Comparison of ENCODE assay signal across 8 cellular contexts in the genomic region with DNA sequence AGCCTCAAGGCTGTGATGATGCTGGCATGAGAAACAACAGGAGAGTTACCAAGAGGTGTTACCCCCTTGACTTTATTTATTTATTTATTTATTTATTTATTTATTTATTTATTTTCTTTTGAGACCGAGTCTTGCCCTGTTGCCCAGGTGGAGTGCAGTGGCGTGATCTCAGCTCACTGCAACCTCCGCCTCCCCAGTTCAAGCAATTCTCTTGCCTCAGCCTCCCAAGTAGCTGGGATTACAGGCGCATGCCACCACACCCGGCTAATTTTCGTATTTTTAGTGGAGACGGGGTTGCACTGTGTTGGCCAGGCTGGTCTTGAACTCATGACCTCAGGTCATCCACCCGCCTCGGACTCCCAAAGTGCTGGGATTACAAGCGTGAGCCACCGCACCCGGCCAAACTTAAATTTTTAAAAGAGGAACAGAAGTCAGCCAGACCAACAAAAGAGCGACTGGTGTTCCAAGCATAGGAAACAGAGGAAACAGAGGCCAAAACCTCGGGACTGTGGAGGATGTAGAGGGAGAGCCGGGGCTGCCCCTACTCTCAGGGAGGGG. TPM values are rescaled to one million over a fixed set of nuclear protein-coding genes. Genes with fewer than 3 reads are reported as not detected.
A peak's percentile ranks its signal among the peaks of the same experiment; 100 is the strongest.
DNase-seq lines count a peak whose midpoint lies in the region; ATAC-seq and TF ChIP-seq lines count a peak whose summit lies in the region.
"Not testable (repeated sequence)": the region's sequence is repeated elsewhere in the genome, so short reads cannot be mapped to it uniquely, and the experiment has no call there.

No MANE protein-coding gene starts in this region.

- TF ChIP-seq CTCF in BE2C (IDR thresholded peaks at IDR 0.05; ENCODE audit: low read depth, low read length); HEK293 (tag by site-specific recombination; IDR thresholded peaks at IDR 0.05); RWPE1 (conservative IDR thresholded peaks at IDR 0.05; ENCODE audit: low read depth): not testable (repeated sequence)

- H3K4me1 Mint-ChIP-seq in activated T-helper 2 cell treated with anti-CD3 and anti-CD28 coated beads, Interferon-gamma antibody, Interleukin-2, Interleukin-4, amounts not matched to agents 10 μg/mL and 5 μg/mL and 100 μg/mL, durations not matched to agents 14 hours and 24 hours and 36 hours (ENCODE audit: low read depth) = peaks cover 18% of the 10 kb centered on the region
- H3K4me1 Mint-ChIP-seq in natural killer cell treated with Interleukin-12 subunit alpha and Interleukin-12 subunit beta and Interleukin-15 and Interleukin-18, amount 100 ng/mL, for 72 hours (ENCODE audit: low read depth in 2 of 2) = peaks cover 14 to 19% of the 10 kb centered on the region in 2 donors
- H3K4me1 Mint-ChIP-seq in stimulated activated naive B cell treated with anti-CD40 and anti-IgM and Interleukin-4, amounts not matched to agents 10 μg/mL and 1 μg/mL and 100 μg/mL, for 72 hours = peaks cover 12 to 19% of the 10 kb centered on the region in 2 donors

- intact Hi-C loops in activated T-helper 2 cell treated with anti-CD3 and anti-CD28 coated beads, Interferon-gamma antibody, Interleukin-2, Interleukin-4, amounts not matched to agents 10 μg/mL and 5 μg/mL and 100 μg/mL, durations not matched to agents 14 hours and 24 hours and 36 hours (cut with micrococcal nuclease) = loop anchor here (10.0 kb wide), 2 partner anchors 124 to 364 kb away; no protein-coding TSS in a partner anchor

- H3K9me3 Mint-ChIP-seq in activated T-helper 2 cell treated with anti-CD3 and anti-CD28 coated beads, Interferon-gamma antibody, Interleukin-2, Interleukin-4, amounts not matched to agents 10 μg/mL and 5 μg/mL and 100 μg/mL, durations not matched to agents 14 hours and 24 hours and 36 hours; natural killer cell treated with Interleukin-12 subunit alpha and Interleukin-12 subunit beta and Interleukin-15 and Interleukin-18, amount 100 ng/mL, for 72 hours; stimulated activated naive B cell treated with anti-CD40 and anti-IgM and Interleukin-4, amounts not matched to agents 10 μg/mL and 1 μg/mL and 100 μg/mL, for 72 hours: not testable (repeated sequence)

- not testable (repeated sequence) for H3K9me3 ChIP-seq in BE2C; HEK293 (ENCODE audit: control insufficient read depth, insufficient read depth, low read depth, low read length); effector memory CD4-positive, alpha-beta T cell (ENCODE audit: control insufficient read depth, low read length); iPS-15b (ENCODE audit: control insufficient read depth, insufficient read depth, low read length)

- H3K36me3 Mint-ChIP-seq in activated T-helper 2 cell treated with anti-CD3 and anti-CD28 coated beads, Interferon-gamma antibody, Interleukin-2, Interleukin-4, amounts not matched to agents 10 μg/mL and 5 μg/mL and 100 μg/mL, durations not matched to agents 14 hours and 24 hours and 36 hours (ENCODE audit: low read depth) = peaks cover 17% of the 10 kb centered on the region
- not testable (repeated sequence) for H3K36me3 Mint-ChIP-seq in natural killer cell treated with Interleukin-12 subunit alpha and Interleukin-12 subunit beta and Interleukin-15 and Interleukin-18, amount 100 ng/mL, for 72 hours
- peaks cover 9 to 15% of the 10 kb centered on the region in 2 donors for H3K36me3 Mint-ChIP-seq in stimulated activated naive B cell treated with anti-CD40 and anti-IgM and Interleukin-4, amounts not matched to agents 10 μg/mL and 1 μg/mL and 100 μg/mL, for 72 hours

- H3K4me3 ChIP-seq in BE2C (ENCODE audit: low read depth, low read length) = peak overlapping the region; percentile 76
- H3K4me3 ChIP-seq in HEK293 (ENCODE audit: low read depth, low read length) = peak overlapping the region; percentile 70
- peak overlapping the region; percentile 45 for H3K4me3 ChIP-seq in effector memory CD4-positive, alpha-beta T cell (ENCODE audit: insufficient read depth, low read depth, low read length, poor library complexity, severe bottlenecking)
- H3K4me3 ChIP-seq in iPS-15b (ENCODE audit: low read depth, low read length) = peak overlapping the region; percentile 47

- peak overlapping the region; percentile 88 for H3K4me3 Mint-ChIP-seq in activated T-helper 2 cell treated with anti-CD3 and anti-CD28 coated beads, Interferon-gamma antibody, Interleukin-2, Interleukin-4, amounts not matched to agents 10 μg/mL and 5 μg/mL and 100 μg/mL, durations not matched to agents 14 hours and 24 hours and 36 hours (ENCODE audit: low read depth)
- H3K4me3 Mint-ChIP-seq in natural killer cell treated with Interleukin-12 subunit alpha and Interleukin-12 subunit beta and Interleukin-15 and Interleukin-18, amount 100 ng/mL, for 72 hours = peak overlapping the region; percentile 92
- H3K4me3 Mint-ChIP-seq in stimulated activated naive B cell treated with anti-CD40 and anti-IgM and Interleukin-4, amounts not matched to agents 10 μg/mL and 1 μg/mL and 100 μg/mL, for 72 hours = peak overlapping the region; percentile 90 to 96

- H3K27ac Mint-ChIP-seq in activated T-helper 2 cell treated with anti-CD3 and anti-CD28 coated beads, Interferon-gamma antibody, Interleukin-2, Interleukin-4, amounts not matched to agents 10 μg/mL and 5 μg/mL and 100 μg/mL, durations not matched to agents 14 hours and 24 hours and 36 hours = peak overlapping the region; percentile 95
- peak overlapping the region; percentile 94 to 98 for H3K27ac Mint-ChIP-seq in natural killer cell treated with Interleukin-12 subunit alpha and Interleukin-12 subunit beta and Interleukin-15 and Interleukin-18, amount 100 ng/mL, for 72 hours
- peak overlapping the region; percentile 98 for H3K27ac Mint-ChIP-seq in stimulated activated naive B cell treated with anti-CD40 and anti-IgM and Interleukin-4, amounts not matched to agents 10 μg/mL and 1 μg/mL and 100 μg/mL, for 72 hours

- DNase-seq in BE2C; RWPE1 (ENCODE audit: low spot score); activated T-helper 2 cell treated with anti-CD3 and anti-CD28 coated beads, Interferon-gamma antibody, Interleukin-2, Interleukin-4, amounts not matched to agents 10 μg/mL and 5 μg/mL and 100 μg/mL, durations not matched to agents 14 hours and 24 hours and 36 hours (ENCODE audit: low spot score); effector memory CD4-positive, alpha-beta T cell; natural killer cell treated with Interleukin-12 subunit alpha and Interleukin-12 subunit beta and Interleukin-15 and Interleukin-18, amount 100 ng/mL, for 72 hours (ENCODE audit: low spot score); stimulated activated naive B cell treated with anti-CD40 and anti-IgM and Interleukin-4, amounts not matched to agents 10 μg/mL and 1 μg/mL and 100 μg/mL, for 72 hours: not testable (repeated sequence)

- not testable (repeated sequence) for H3K9ac ChIP-seq in iPS-15b (ENCODE audit: low read depth, low read length)

- H3K27me3 ChIP-seq in BE2C; effector memory CD4-positive, alpha-beta T cell (replicated peaks; ENCODE audit: control insufficient read depth, insufficient read depth, low read length, poor library complexity, severe bottlenecking); iPS-15b (ENCODE audit: control insufficient read depth, insufficient read depth, low read length): not testable (repeated sequence)

- CTCF ChIA-PET in HEK293 (lab: Yijun Ruan, JAX) = interaction anchor here (0.7 kb wide), 1 partner anchor 117 kb away, joined by 4 read pairs; no protein-coding TSS in a partner anchor
- CTCF ChIA-PET in RWPE1 (lab: Yijun Ruan, JAX) = not testable (repeated sequence)

- POLR2A ChIA-PET in HEK293 (lab: Yijun Ruan, JAX); RWPE1 (lab: Yijun Ruan, JAX; ENCODE audit: low non-redundant PET): not testable (repeated sequence)

- ATAC-seq in natural killer cell treated with Interleukin-12 subunit alpha and Interleukin-12 subunit beta and Interleukin-15 and Interleukin-18, amount 100 ng/mL, for 72 hours; stimulated activated naive B cell treated with anti-CD40 and anti-IgM and Interleukin-4, amounts not matched to agents 10 μg/mL and 1 μg/mL and 100 μg/mL, for 72 hours (replicated peaks): not testable (repeated sequence)

- not testable (repeated sequence) for H3K4me1 ChIP-seq in BE2C; HEK293 (ENCODE audit: control insufficient read depth, insufficient read depth, low read length); effector memory CD4-positive, alpha-beta T cell (ENCODE audit: control insufficient read depth, insufficient read depth, low read length, poor library complexity, severe bottlenecking); iPS-15b (ENCODE audit: control insufficient read depth, insufficient read depth, low read length)

- not testable (repeated sequence) for H3K27ac ChIP-seq in HEK293 (ENCODE audit: extremely low read depth, low read depth, low read length)
- peak overlapping the region; percentile 69 for H3K27ac ChIP-seq in RWPE1
- peak overlapping the region; percentile 82 for H3K27ac ChIP-seq in effector memory CD4-positive, alpha-beta T cell (ENCODE audit: insufficient read depth, low read length, poor library complexity, severe bottlenecking)

- not testable (repeated sequence) for H3K27me3 Mint-ChIP-seq in activated T-helper 2 cell treated with anti-CD3 and anti-CD28 coated beads, Interferon-gamma antibody, Interleukin-2, Interleukin-4, amounts not matched to agents 10 μg/mL and 5 μg/mL and 100 μg/mL, durations not matched to agents 14 hours and 24 hours and 36 hours (ENCODE audit: low read depth); natural killer cell treated with Interleukin-12 subunit alpha and Interleukin-12 subunit beta and Interleukin-15 and Interleukin-18, amount 100 ng/mL, for 72 hours; stimulated activated naive B cell treated with anti-CD40 and anti-IgM and Interleukin-4, amounts not matched to agents 10 μg/mL and 1 μg/mL and 100 μg/mL, for 72 hours

- not testable (repeated sequence) for H3K36me3 ChIP-seq in BE2C; HEK293 (ENCODE audit: control insufficient read depth in 2 of 2, insufficient read depth in 1 of 2, low read length in 2 of 2); effector memory CD4-positive, alpha-beta T cell (ENCODE audit: control insufficient read depth, insufficient read depth, low read length); iPS-15b (ENCODE audit: control insufficient read depth, insufficient read depth, low read length)

RNA-seq across cellular contexts. Expression of gene NPIPB4, which starts 36.6 kb away (rescaled TPM):
- polyA plus RNA-seq in BE2C (2012; ENCODE audit: insufficient read depth, insufficient read length, low read depth) = 49.0 TPM
- 190 and 213 TPM in 2 replicates for total RNA-seq in activated T-helper 2 cell treated with anti-CD3 and anti-CD28 coated beads, Interferon-gamma antibody, Interleukin-2, Interleukin-4, amounts not matched to agents 10 μg/mL and 5 μg/mL and 100 μg/mL, durations not matched to agents 14 hours and 24 hours and 36 hours
- 100 to 1,000 TPM; 283 to 712 TPM for total RNA-seq in natural killer cell treated with Interleukin-12 subunit alpha and Interleukin-12 subunit beta and Interleukin-15 and Interleukin-18, amount 100 ng/mL, for 72 hours
